20 cellular contexts compared by ENCODE assay signal in genomic region chr4:26762650-26763049, GRCh38.
DNase-seq lines count a peak whose midpoint lies in the region; TF ChIP-seq lines count a peak whose summit lies in the region.
"Had no signal": no experiment of that assay in that cellular context is flagged by ENCODE, and none has a peak within 500 bp of the region (broad histone marks: within the 10 kb centered on the region; RNA-seq: fewer than 3 reads in every experiment).

No MANE protein-coding gene starts in this region.

- H3K4me3 ChIP-seq in uterus: no peak overlapping the region
- H3K4me3 ChIP-seq: ovary, skin epidermis had no signal

- H3K9me3 Mint-ChIP-seq in immature natural killer cell: no peaks in the 10 kb centered on the region
- H3K9me3 Mint-ChIP-seq: activated CD4-positive, alpha-beta memory T cell treated with anti-CD3 and anti-CD28 coated beads, Interleukin-2, amount 10 ng/mL, durations not matched to agents 7 days and 5 days; activated T-cell treated with anti-CD3 and anti-CD28 coated beads, Interleukin-2, amount 50 U/mL, for 24 hours; CD4-positive, alpha-beta T cell had no signal

- no peak for TF ChIP-seq CTCF in uterus (IDR thresholded peaks at IDR 0.05)

- H3K27ac Mint-ChIP-seq in immature natural killer cell: no peak overlapping the region
- H3K27ac Mint-ChIP-seq: activated CD4-positive, alpha-beta memory T cell treated with anti-CD3 and anti-CD28 coated beads, Interleukin-2, amount 10 ng/mL, durations not matched to agents 7 days and 5 days; activated naive CD8-positive, alpha-beta T cell; activated T-cell treated with anti-CD3 and anti-CD28 coated beads, Interleukin-2, amount 50 U/mL, for 24 hours; CD4-positive, alpha-beta T cell had no signal

- no peaks in the 10 kb centered on the region for H3K27me3 ChIP-seq in uterus
- H3K27me3 ChIP-seq: ovary had no signal

- no peaks in the 10 kb centered on the region for H3K27me3 Mint-ChIP-seq in immature natural killer cell (ENCODE audit: low read depth in 3 of 3)
- H3K27me3 Mint-ChIP-seq: activated CD4-positive, alpha-beta memory T cell treated with anti-CD3 and anti-CD28 coated beads, Interleukin-2, amount 10 ng/mL, durations not matched to agents 7 days and 5 days; activated naive CD8-positive, alpha-beta T cell; activated T-cell treated with anti-CD3 and anti-CD28 coated beads, Interleukin-2, amount 50 U/mL, for 24 hours; CD4-positive, alpha-beta T cell had no signal

- DNase-seq in DMS53 (lab: John Stamatoyannopoulos, UW) (peak; percentile 40), HT-29 (ENCODE audit: low spot score) (peak; percentile 76), astrocyte of the hippocampus (ENCODE audit: low read depth, low spot score) (peak; percentile 11), iris pigment epithelial cell (ENCODE audit: low read depth) (peak; percentile 61), COLO829 (ENCODE audit: low spot score) (no peak), immature natural killer cell (no peak), uterus (no peak), NCI-H748 (lab: John Stamatoyannopoulos, UW; ENCODE audit: unreplicated experiment) (no peak)
- DNase-seq: activated CD4-positive, alpha-beta memory T cell treated with anti-CD3 and anti-CD28 coated beads, Interleukin-2, amount 10 ng/mL, durations not matched to agents 7 days and 5 days; activated T-cell treated with anti-CD3 and anti-CD28 coated beads, Interleukin-2, amount 50 U/mL, for 24 hours; caudate nucleus; CD4-positive, alpha-beta T cell; effector memory CD4-positive, alpha-beta T cell; NCI-H226; ovary; stimulated activated CD4-positive, alpha-beta T cell treated with anti-CD3 and anti-CD28 coated beads, Interleukin-4, amount 100 ng/mL, for 24 hours; T-helper 1 cell; WERI-Rb-1 had no signal

- H3K27ac ChIP-seq in uterus: no peak overlapping the region
- H3K27ac ChIP-seq: ovary, skin epidermis, WERI-Rb-1 had no signal

- H3K4me1 Mint-ChIP-seq in immature natural killer cell: no peaks in the 10 kb centered on the region

- H3K4me1 ChIP-seq in uterus: no peaks in the 10 kb centered on the region

- no peak overlapping the region for H3K4me3 Mint-ChIP-seq in immature natural killer cell
- H3K4me3 Mint-ChIP-seq: activated CD4-positive, alpha-beta memory T cell treated with anti-CD3 and anti-CD28 coated beads, Interleukin-2, amount 10 ng/mL, durations not matched to agents 7 days and 5 days; activated naive CD8-positive, alpha-beta T cell; activated T-cell treated with anti-CD3 and anti-CD28 coated beads, Interleukin-2, amount 50 U/mL, for 24 hours; CD4-positive, alpha-beta T cell had no signal

- intact Hi-C loops in uterus (cut with DNase I; ENCODE audit: low total_unique reads): no loop called here

- TF ChIP-seq POLR2A in uterus (IDR thresholded peaks at IDR 0.05): no peak

- H3K9me3 ChIP-seq in uterus: no peaks in the 10 kb centered on the region
- H3K9me3 ChIP-seq: ovary had no signal

- peaks cover 24 to 34% (median 32%) of the 10 kb centered on the region in 3 donors for H3K36me3 Mint-ChIP-seq in immature natural killer cell

- no peaks in the 10 kb centered on the region for H3K36me3 ChIP-seq in uterus
- H3K36me3 ChIP-seq: ovary, WERI-Rb-1 had no signal

Comparison
In these comparisons a context has a peak if more than half of its experiments do, and no peak if none do; other contexts are left out.
1. DNase-seq: peak in DMS53 (single experiment), HT-29 (single experiment), astrocyte of the hippocampus (single experiment) and iris pigment epithelial cell (single experiment); none in COLO829 (single experiment), immature natural killer cell (0 of 3), uterus (0 of 2) and NCI-H748 (single experiment).